Comparison of ENCODE assay signal across 8 cellular contexts in genomic region chr22:29388759-29389090, GRCh38. TPM values are rescaled to one million over a fixed set of nuclear protein-coding genes. Genes with fewer than 3 reads are reported as not detected.
DNase-seq lines count a peak whose midpoint lies in the region; ATAC-seq lines count a peak whose summit lies in the region.

No MANE protein-coding gene starts in this region.

- H4K91ac ChIP-seq in neuronal stem cell (ENCODE audit: low read depth, low read length, poor library complexity): no peak overlapping the region

- H2BK15ac ChIP-seq in neuronal stem cell (ENCODE audit: low read length): no peak overlapping the region

- no peak overlapping the region for H2BK120ac ChIP-seq in neuronal stem cell (ENCODE audit: low read depth, low read length)

- no peak overlapping the region for H3K23ac ChIP-seq in neuronal stem cell (ENCODE audit: low read depth, low read length, poor library complexity)

- no peak for DNase-seq in effector memory CD4-positive, alpha-beta T cell
- DNase-seq in neuronal stem cell (ENCODE audit: low spot score) (no peak), NCI-H2107 treated with DMSO at 0.1 percent for 48 hours (lab: John Stamatoyannopoulos, UW; ENCODE audit: unreplicated experiment) (no peak), NCI-H2081 treated with DMSO at 0.1 percent for 48 hours (lab: John Stamatoyannopoulos, UW) (no peak), left lobe of liver (ENCODE audit: low spot score) (no peak)
- no peak for DNase-seq in activated CD8-positive, alpha-beta memory T cell treated with anti-CD3 and anti-CD28 coated beads, Interleukin-2, amount 50 U/mL, for 48 hours

- no peak overlapping the region for H3K4ac ChIP-seq in neuronal stem cell (ENCODE audit: low read length)

- H3K14ac ChIP-seq in neuronal stem cell (ENCODE audit: low read length): no peak overlapping the region

- peak overlapping the region; percentile 62 for H3K4me2 ChIP-seq in neuronal stem cell (ENCODE audit: insufficient read depth, low read length, poor library complexity, severe bottlenecking)

- ATAC-seq in GM19035 (IDR thresholded peaks at IDR 0.05; ENCODE audit: unreplicated experiment) (peak; percentile 7), left lobe of liver (no peak)

- H3K18ac ChIP-seq in neuronal stem cell (ENCODE audit: low read length): no peak overlapping the region

- WGBS in neuronal stem cell (ENCODE audit: extremely low coverage in 2 of 2, insufficient read length in 2 of 2, insufficient replicate concordance in 1 of 2), 2 donors: no CpG with 5 or more reads among the region's 9 CpGs

- peaks cover 6% of the 10 kb centered on the region for H3K4me1 ChIP-seq in effector memory CD4-positive, alpha-beta T cell (ENCODE audit: control insufficient read depth, insufficient read depth, low read length, poor library complexity, severe bottlenecking)
- H3K4me1 ChIP-seq in neuronal stem cell (ENCODE audit: control insufficient read depth in 2 of 2, insufficient read depth in 1 of 2, low read depth in 1 of 2, low read length in 2 of 2): peaks cover 4 to 5% of the 10 kb centered on the region in 2 donors

- peaks cover 3% of the 10 kb centered on the region for H3K79me1 ChIP-seq in neuronal stem cell (ENCODE audit: low read depth, low read length)

- no peaks in the 10 kb centered on the region for H3K27me3 ChIP-seq in effector memory CD4-positive, alpha-beta T cell (replicated peaks; ENCODE audit: control insufficient read depth, insufficient read depth, low read length, poor library complexity, severe bottlenecking)
- H3K27me3 ChIP-seq in neuronal stem cell (ENCODE audit: control insufficient read depth in 3 of 3, insufficient read depth in 3 of 3, low read depth in 1 of 3, low read length in 3 of 3): no peaks in the 10 kb centered on the region

- H3K9me3 ChIP-seq in KOPT-K1 (ENCODE audit: insufficient read depth, low read length, poor library complexity, severe bottlenecking) (no peaks in the 10 kb centered on the region), neuronal stem cell (replicated peaks in 1 of 2; ENCODE audit: control insufficient read depth in 2 of 2, insufficient read depth in 1 of 2, low read depth in 1 of 2, low read length in 2 of 2) (no peaks in the 10 kb centered on the region)
- no peaks in the 10 kb centered on the region for H3K9me3 ChIP-seq in effector memory CD4-positive, alpha-beta T cell (ENCODE audit: control insufficient read depth, low read length)

- H3K27ac ChIP-seq in KOPT-K1 (ENCODE audit: low read depth, low read length, poor library complexity, severe bottlenecking): peak overlapping the region; percentile 69
- peak overlapping the region; percentile 70 for H3K27ac ChIP-seq in effector memory CD4-positive, alpha-beta T cell (ENCODE audit: insufficient read depth, low read length, poor library complexity, severe bottlenecking)
- no peak overlapping the region for H3K27ac ChIP-seq in neuronal stem cell (replicated peaks; ENCODE audit: low read length)

- peak overlapping the region; percentile 78 for H3K4me3 ChIP-seq in effector memory CD4-positive, alpha-beta T cell (ENCODE audit: insufficient read depth, low read depth, low read length, poor library complexity, severe bottlenecking)
- H3K4me3 ChIP-seq in neuronal stem cell (ENCODE audit: low read length in 2 of 2): peak overlapping the region; percentile 49 to 82

- no peak overlapping the region for H2BK5ac ChIP-seq in neuronal stem cell (ENCODE audit: low read length)

- H2AK5ac ChIP-seq in neuronal stem cell (ENCODE audit: low read depth, low read length): no peak overlapping the region

- H3K36me3 ChIP-seq in KOPT-K1 (ENCODE audit: insufficient read depth, low read length): peaks cover 30% of the 10 kb centered on the region; the same call in 1 of the 2 replicates
- H3K36me3 ChIP-seq in effector memory CD4-positive, alpha-beta T cell (ENCODE audit: control insufficient read depth, insufficient read depth, low read length): no peaks in the 10 kb centered on the region
- H3K36me3 ChIP-seq in neuronal stem cell (replicated peaks in 1 of 2; ENCODE audit: control insufficient read depth in 2 of 2, insufficient read depth in 2 of 2, low read length in 2 of 2): peaks cover 1 to 24% of the 10 kb centered on the region in 2 donors

- no peak overlapping the region for H4K8ac ChIP-seq in neuronal stem cell (ENCODE audit: low read depth, low read length)

- H3K9ac ChIP-seq in neuronal stem cell (ENCODE audit: low read depth, low read length, poor library complexity): no peak overlapping the region

- H2BK12ac ChIP-seq in neuronal stem cell (ENCODE audit: low read length): no peak overlapping the region

- H2AFZ ChIP-seq in neuronal stem cell (ENCODE audit: low read length): peak overlapping the region; percentile 94

RNA-seq across cellular contexts. Expression of gene AP1B1, which starts 0.4 kb away (rescaled TPM):
- polyA plus RNA-seq in neuronal stem cell (2013, experiment 1 of 2): 25.9 TPM
- 25.4 TPM for polyA plus RNA-seq in neuronal stem cell (2013, experiment 2 of 2)
- 37.9 TPM for total RNA-seq in left lobe of liver

RNA-seq across cellular contexts. Expression of gene RFPL1, which starts 49.7 kb away (rescaled TPM):
- polyA plus RNA-seq in neuronal stem cell (2013, experiment 1 of 2): not detected
- polyA plus RNA-seq in neuronal stem cell (2013, experiment 2 of 2): not detected
- 0.45 TPM for total RNA-seq in left lobe of liver
